Comparison of ENCODE assay signal across 16 cellular contexts in the genomic region with DNA sequence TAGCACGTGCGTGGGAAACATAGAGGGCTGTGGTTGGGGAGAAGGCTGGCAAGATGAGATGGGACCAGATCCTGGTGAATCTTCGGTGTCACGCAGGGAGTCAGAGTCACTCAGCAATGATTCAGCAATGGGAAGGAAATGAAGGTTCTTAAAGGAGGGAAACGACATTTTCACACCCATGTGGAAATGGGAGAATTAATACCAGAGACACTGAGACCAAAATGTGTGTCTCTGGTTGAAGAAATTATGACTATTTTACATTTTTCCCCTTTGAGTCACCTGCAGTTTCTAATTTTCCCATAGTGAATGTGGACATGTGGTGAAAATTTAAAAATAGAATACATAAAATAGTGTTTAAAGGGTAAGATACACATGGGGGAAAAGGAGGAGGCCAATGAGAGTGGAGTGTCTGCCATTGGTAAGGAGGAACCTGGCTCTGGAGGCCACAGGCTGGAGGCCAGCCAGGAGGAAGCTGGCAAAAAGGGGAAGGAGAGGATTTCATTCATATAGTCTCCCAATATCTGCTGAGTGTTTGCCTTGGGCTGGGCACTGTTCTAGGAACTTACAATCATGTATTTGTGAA. TPM values are rescaled to one million over a fixed set of nuclear protein-coding genes. Genes with fewer than 3 reads are reported as not detected.
DNase-seq lines count a peak whose midpoint lies in the region; ATAC-seq, FAIRE-seq and TF ChIP-seq lines count a peak whose summit lies in the region.
"Had no signal": no experiment of that assay in that cellular context is flagged by ENCODE, and none has a peak within 500 bp of the region (broad histone marks: within the 10 kb centered on the region; RNA-seq: fewer than 3 reads in every experiment).

No MANE protein-coding gene starts in this region.

- no peak overlapping the region for H3K27ac ChIP-seq in coronary artery
- H3K27ac ChIP-seq in trophoblast cell (ENCODE audit: low read depth, low read length): no peak overlapping the region
- no peak overlapping the region for H3K27ac ChIP-seq in uterus
- H3K27ac ChIP-seq: hepatocyte had no signal

- H4K8ac ChIP-seq in trophoblast cell (ENCODE audit: low read depth, low read length): no peak overlapping the region

- H3K27me3 Mint-ChIP-seq in T-cell: peaks cover 37 to 53% of the 10 kb centered on the region in 2 donors

- no CpG with 5 or more reads among the region's 5 CpGs for WGBS in trophoblast cell (ENCODE audit: extremely low coverage, insufficient coverage, insufficient read length)

- H3K14ac ChIP-seq in trophoblast cell (ENCODE audit: low read length): no peak overlapping the region

- no peak overlapping the region for H3K18ac ChIP-seq in trophoblast cell (ENCODE audit: low read length)

- no peaks in the 10 kb centered on the region for H3K79me2 ChIP-seq in trophoblast cell (ENCODE audit: control insufficient read depth, insufficient read depth, low read length, poor library complexity)
- H3K79me2 ChIP-seq: hepatocyte had no signal

- H3K4me3 ChIP-seq in coronary artery (no peak overlapping the region), trophoblast cell (ENCODE audit: low read depth, low read length) (peak overlapping the region; percentile 29), uterus (no peak overlapping the region)
- H3K4me3 ChIP-seq: hepatocyte, smooth muscle cell had no signal

- H3K79me1 ChIP-seq in trophoblast cell (ENCODE audit: low read length): no peaks in the 10 kb centered on the region

- no peak overlapping the region for H2AFZ ChIP-seq in trophoblast cell (ENCODE audit: insufficient read depth, low read length, poor library complexity)
- H2AFZ ChIP-seq: hepatocyte had no signal

- no peak overlapping the region for H3K23ac ChIP-seq in trophoblast cell (ENCODE audit: low read length)

- H3K4me1 Mint-ChIP-seq in T-cell: peaks cover 10 to 17% (median 13%) of the 10 kb centered on the region in 3 donors

- H3K9me3 Mint-ChIP-seq in T-cell: peaks cover 0 to 3% (median 0%) of the 10 kb centered on the region in 3 donors
- H3K9me3 Mint-ChIP-seq: activated naive CD4-positive, alpha-beta T cell treated with anti-CD3 and anti-CD28 coated beads, Interleukin-2, amount 50 U/mL, for 72 hours; neural crest cell had no signal

- H3K4me3 Mint-ChIP-seq in T-cell: no peak overlapping the region
- H3K4me3 Mint-ChIP-seq: central memory CD8-positive, alpha-beta T cell; neural crest cell had no signal

- H3K36me3 ChIP-seq in trophoblast cell (ENCODE audit: control insufficient read depth in 1 of 2, insufficient read depth in 2 of 2, low read length in 2 of 2): no peaks in the 10 kb centered on the region
- no peaks in the 10 kb centered on the region for H3K36me3 ChIP-seq in uterus

- no peak overlapping the region for H2AK5ac ChIP-seq in trophoblast cell (ENCODE audit: low read length)

- no peak overlapping the region for H3K4me2 ChIP-seq in trophoblast cell (ENCODE audit: low read length)
- H3K4me2 ChIP-seq: hepatocyte, smooth muscle cell had no signal

- no peak overlapping the region for H3K9ac ChIP-seq in trophoblast cell (ENCODE audit: low read length)

- no peak overlapping the region for H2BK5ac ChIP-seq in trophoblast cell (ENCODE audit: low read depth, low read length, poor library complexity)

- ATAC-seq in HG03159 (IDR thresholded peaks at IDR 0.05; ENCODE audit: unreplicated experiment): no peak
- no peak for ATAC-seq in T-cell (replicated peaks in 1 of 4)
- ATAC-seq: activated naive CD4-positive, alpha-beta T cell treated with anti-CD3 and anti-CD28 coated beads, Interleukin-2, amount 50 U/mL, for 72 hours had no signal

- H3K27me3 ChIP-seq in trophoblast cell (ENCODE audit: insufficient read depth, low read length) (peaks cover 20% of the 10 kb centered on the region), uterus (peaks cover 2 to 9% of the 10 kb centered on the region in 2 donors)

- no peak for TF ChIP-seq POLR2A in uterus (IDR thresholded peaks at IDR 0.05)

- H3K9me3 ChIP-seq in trophoblast cell (ENCODE audit: insufficient read depth, low read depth, low read length) (no peaks in the 10 kb centered on the region), uterus (no peaks in the 10 kb centered on the region)

- DNase-seq in GM04504 (ENCODE audit: low read depth) (peak; percentile 93), NOMO-1 (lab: John Stamatoyannopoulos, UW; ENCODE audit: unreplicated experiment in 2 of 2) (peak; percentile 53 to 63), coronary artery (ENCODE audit: low spot score) (peak; percentile 57), trophoblast cell (no peak), uterus (no peak), T-cell (no peak), urothelium cell line (ENCODE audit: low spot score) (no peak)
- DNase-seq: NCI-H1417 treated with DMSO at 0.1 percent for 48 hours, NCI-H524 had no signal

- H3K4me1 ChIP-seq in trophoblast cell (ENCODE audit: control insufficient read depth in 1 of 2, insufficient read depth in 2 of 2, low read length in 2 of 2) (no peaks in the 10 kb centered on the region), uterus (no peaks in the 10 kb centered on the region)

- FAIRE-seq in urothelium cell line (lab: Jason Lieb, UNC): no peak
- FAIRE-seq: TTC549 had no signal

- no peaks in the 10 kb centered on the region for H3K36me3 Mint-ChIP-seq in T-cell

- no peak overlapping the region for H4K91ac ChIP-seq in trophoblast cell (ENCODE audit: low read depth, low read length)

- H2BK120ac ChIP-seq in trophoblast cell (ENCODE audit: insufficient read depth, low read length, poor library complexity): no peak overlapping the region

- no peak overlapping the region for H3K4ac ChIP-seq in trophoblast cell (ENCODE audit: low read depth, low read length)

- H3K27ac Mint-ChIP-seq in T-cell: no peak overlapping the region
- H3K27ac Mint-ChIP-seq: activated naive CD4-positive, alpha-beta T cell treated with anti-CD3 and anti-CD28 coated beads, Interleukin-2, amount 50 U/mL, for 72 hours had no signal

- CTCF ChIA-PET in T-cell (lab: Charles Lee): no interaction called here

- TF ChIP-seq CTCF in coronary artery (IDR thresholded peaks at IDR 0.05) (no peak), uterus (IDR thresholded peaks at IDR 0.05) (no peak)

- H4K12ac ChIP-seq in trophoblast cell (ENCODE audit: low read depth, low read length): no peak overlapping the region

- H2BK12ac ChIP-seq in trophoblast cell (ENCODE audit: low read length): no peak overlapping the region

- POLR2A ChIA-PET in T-cell (lab: Charles Lee): interaction anchor here in 1 of 2 donors (0.6 kb wide), 1 partner anchor 209 kb away, joined by 3 read pairs; no protein-coding TSS in a partner anchor

- intact Hi-C loops in uterus (cut with DNase I; ENCODE audit: low total_unique reads): no loop called here

RNA-seq across cellular contexts. Expression of a gene that starts 17.5 kb away (rescaled TPM):
- polyA plus RNA-seq in trophoblast cell (2013): 0.04 and 0.05 TPM in 2 replicates
- total RNA-seq in uterus: 10 to 100 TPM in 2 of 4 donors, 1 to 10 TPM in 2; 1.3 to 23.0 (median 9.1) TPM
- under 1 TPM in 2 of 5 donors, not detected in 3; 0.13 to 0.33 TPM for total RNA-seq in T-cell
- total RNA-seq: hepatocyte, smooth muscle cell had no signal
- polyA plus RNA-seq: hepatocyte had no signal

Comparison
In these comparisons a context has a peak if more than half of its experiments do, and no peak if none do; other contexts are left out.
1. DNase-seq: peak in GM04504 (single experiment), NOMO-1 (2 of 2) and coronary artery (single experiment); none in trophoblast cell (0 of 2), uterus (0 of 2), T-cell (0 of 34) and urothelium cell line (single experiment).